9 cellular contexts compared by ENCODE assay signal in genomic region chr17:64148699-64149098, GRCh38. TPM values are rescaled to one million over a fixed set of nuclear protein-coding genes. Genes with fewer than 3 reads are reported as not detected.
DNase-seq lines count a peak whose midpoint lies in the region; TF ChIP-seq lines count a peak whose summit lies in the region.
"Had no signal": no experiment of that assay in that cellular context is flagged by ENCODE, and none has a peak within 500 bp of the region (broad histone marks: within the 10 kb centered on the region; RNA-seq: fewer than 3 reads in every experiment).

No MANE protein-coding gene starts in this region.

- peaks cover 36% of the 10 kb centered on the region for H3K36me3 Mint-ChIP-seq in activated naive CD4-positive, alpha-beta T cell treated with anti-CD3 and anti-CD28 coated beads, Interleukin-2, amount 10 ng/mL, durations not matched to agents 7 days and 5 days
- peaks cover 22% of the 10 kb centered on the region for H3K36me3 Mint-ChIP-seq in type B pancreatic cell

- H3K27me3 Mint-ChIP-seq in activated naive CD4-positive, alpha-beta T cell treated with anti-CD3 and anti-CD28 coated beads, Interleukin-2, amount 10 ng/mL, durations not matched to agents 7 days and 5 days = no peaks in the 10 kb centered on the region
- H3K27me3 Mint-ChIP-seq in type B pancreatic cell = no peaks in the 10 kb centered on the region
- H3K27me3 Mint-ChIP-seq: central memory CD8-positive, alpha-beta T cell had no signal

- intact Hi-C loops in PC-9 (cut with micrococcal nuclease; ENCODE audit: unreplicated experiment) = loop anchor here (1.0 to 10.0 kb wide), 4 partner anchors 54 to 339 kb away; no protein-coding TSS in a partner anchor

- POLR2A ChIA-PET in PC-9 (lab: Charles Lee; ENCODE audit: unreplicated experiment) = interaction anchor here (0.5 kb wide), 1 partner anchor 261 kb away, joined by 11 read pairs; no protein-coding TSS in a partner anchor

- peaks cover 16% of the 10 kb centered on the region for H3K36me3 ChIP-seq in PC-9 (ENCODE audit: low read depth)

- CTCF ChIA-PET in activated naive CD4-positive, alpha-beta T cell treated with anti-CD3 and anti-CD28 coated beads, Interleukin-2, amount 10 ng/mL, durations not matched to agents 7 days and 5 days (lab: Charles Lee) = interaction anchor here (0.7 to 6.0 kb wide), 11 partner anchors 21 to 271 kb away, joined by 3 to 25 read pairs (median 4); partner anchors contain the start of gene TEX2
- CTCF ChIA-PET in PC-9 (lab: Charles Lee) = interaction anchor here (0.5 to 1.6 kb wide), 7 partner anchors 15 to 243 kb away, joined by 3 to 11 read pairs (median 4); no protein-coding TSS in a partner anchor

- H4K20me1 ChIP-seq in PC-9 (ENCODE audit: insufficient read depth) = no peaks in the 10 kb centered on the region

- H3K79me2 ChIP-seq in PC-9 (ENCODE audit: low read depth) = peaks cover 22% of the 10 kb centered on the region

- H3K4me2 ChIP-seq in PC-9 = no peak overlapping the region

- H3K4me1 ChIP-seq in PC-9 (replicated peaks; ENCODE audit: insufficient read depth) = peaks cover 31% of the 10 kb centered on the region

- H3F3A ChIP-seq in PC-9 (ENCODE audit: insufficient read depth, low read depth) = peaks cover 67% of the 10 kb centered on the region

- no peaks in the 10 kb centered on the region for H3K9me3 ChIP-seq in PC-9 (ENCODE audit: insufficient read depth, low read depth)

- H3K4me3 Mint-ChIP-seq in activated naive CD4-positive, alpha-beta T cell treated with anti-CD3 and anti-CD28 coated beads, Interleukin-2, amount 10 ng/mL, durations not matched to agents 7 days and 5 days = no peak overlapping the region
- peak overlapping the region; percentile 44 for H3K4me3 Mint-ChIP-seq in type B pancreatic cell
- H3K4me3 Mint-ChIP-seq: central memory CD8-positive, alpha-beta T cell had no signal

- no peaks in the 10 kb centered on the region for H3K27me3 ChIP-seq in PC-9 (ENCODE audit: insufficient read depth, low read depth)

- H3K27ac Mint-ChIP-seq in activated naive CD4-positive, alpha-beta T cell treated with anti-CD3 and anti-CD28 coated beads, Interleukin-2, amount 10 ng/mL, durations not matched to agents 7 days and 5 days = peak overlapping the region; percentile 16
- H3K27ac Mint-ChIP-seq in type B pancreatic cell = peak overlapping the region; percentile 70

- peaks cover 27% of the 10 kb centered on the region for H3K4me1 Mint-ChIP-seq in activated naive CD4-positive, alpha-beta T cell treated with anti-CD3 and anti-CD28 coated beads, Interleukin-2, amount 10 ng/mL, durations not matched to agents 7 days and 5 days
- peaks cover 22% of the 10 kb centered on the region for H3K4me1 Mint-ChIP-seq in type B pancreatic cell (ENCODE audit: unreplicated experiment)

- no peak overlapping the region for H3K4me3 ChIP-seq in PC-9
- H3K4me3 ChIP-seq in fibroblast of mammary gland (ENCODE audit: control insufficient read depth, low read depth, low read length) = no peak overlapping the region

- H2AFZ ChIP-seq in PC-9 = no peak overlapping the region

- H3K27ac ChIP-seq in PC-9 = peak overlapping the region; percentile 38; the same call in 1 of the 2 replicates

- no peak for DNase-seq in activated naive CD4-positive, alpha-beta T cell treated with anti-CD3 and anti-CD28 coated beads, Interleukin-2, amount 10 ng/mL, durations not matched to agents 7 days and 5 days
- DNase-seq in activated naive CD4-positive, alpha-beta T cell (lab: John Stamatoyannopoulos, UW) = no peak
- DNase-seq in PC-9 (peak in 1 of 2 experiments; percentile 21), fibroblast of mammary gland (ENCODE audit: low read depth) (no peak), type B pancreatic cell (ENCODE audit: extremely low spot score, unreplicated experiment) (no peak), NCI-H1694 treated with DMSO at 0.1 percent for 48 hours (lab: John Stamatoyannopoulos, UW) (no peak), NCI-H1417 treated with DMSO at 0.1 percent for 48 hours (lab: John Stamatoyannopoulos, UW) (no peak), retina (no peak)

- H3K9me2 ChIP-seq in PC-9 (ENCODE audit: insufficient read depth) = no peaks in the 10 kb centered on the region

- TF ChIP-seq CTCF in PC-9 (conservative IDR thresholded peaks at IDR 0.05) = peak; percentile 24; the same call in 1 of the 2 replicates
- peak; percentile 8 for TF ChIP-seq CTCF in fibroblast of mammary gland (conservative IDR thresholded peaks at IDR 0.05; ENCODE audit: control insufficient read depth, insufficient read depth, low read depth, low read length)
- no peak for TF ChIP-seq CTCF in type B pancreatic cell (conservative IDR thresholded peaks at IDR 0.05)

- no peaks in the 10 kb centered on the region for H3K9me3 Mint-ChIP-seq in activated naive CD4-positive, alpha-beta T cell treated with anti-CD3 and anti-CD28 coated beads, Interleukin-2, amount 10 ng/mL, durations not matched to agents 7 days and 5 days
- H3K9me3 Mint-ChIP-seq in type B pancreatic cell = no peaks in the 10 kb centered on the region
- H3K9me3 Mint-ChIP-seq: central memory CD8-positive, alpha-beta T cell had no signal

- no TSS peak for BruUV-seq in PC-9 (replicated peaks; lab: Mats Ljungman, UMichigan)

RNA-seq across cellular contexts. Expression of gene ERN1, which starts 18.8 kb away (rescaled TPM):
- total RNA-seq in PC-9 (2021) = 9.2 and 11.7 TPM in 2 replicates
- 12.1 and 13.9 TPM in 2 replicates for total RNA-seq in type B pancreatic cell (ENCODE audit: low replicate concordance)
